Comparison of ENCODE assay signal across 15 cellular contexts in genomic region chr2:19542796-19543195, GRCh38.
"Had no signal": no experiment of that assay in that cellular context is flagged by ENCODE, and none has a peak within 500 bp of the region (broad histone marks: within the 10 kb centered on the region; RNA-seq: fewer than 3 reads in every experiment).

No MANE protein-coding gene starts in this region.

- H3K27ac ChIP-seq: colonic mucosa, left ventricle myocardium inferior, prostate gland, suprapubic skin, VCaP had no signal

- H3K36me3 ChIP-seq: colonic mucosa, left ventricle myocardium inferior, prostate gland, suprapubic skin had no signal

- H3K27me3 ChIP-seq: colonic mucosa, suprapubic skin had no signal

- H3K4me3 ChIP-seq: colonic mucosa, left ventricle myocardium inferior, prostate gland, suprapubic skin had no signal

- H3K9me3 ChIP-seq: colonic mucosa, left ventricle myocardium inferior, prostate gland, suprapubic skin had no signal

- DNase-seq: activated CD4-positive, alpha-beta T cell treated with anti-CD3 and anti-CD28 coated beads for 36 hours; activated CD8-positive, alpha-beta memory T cell treated with anti-CD3 and anti-CD28 coated beads, Interleukin-2, amount 50 U/mL, for 48 hours; activated CD8-positive, alpha-beta T cell treated with anti-CD3 and anti-CD28 coated beads, Interleukin-2, amount 10 ng/mL, durations not matched to agents 7 days and 5 days; activated naive CD8-positive, alpha-beta T cell treated with anti-CD3 and anti-CD28 coated beads, Interleukin-2, amount 50 U/mL, for 24 hours; colonic mucosa; left ventricle myocardium inferior; mesendoderm; occipital lobe; stimulated activated CD4-positive, alpha-beta T cell treated with anti-CD3 and anti-CD28 coated beads, Interleukin-12 subunit alpha, Interleukin-12 subunit beta, amount 100 ng/mL, for 4 hours; stimulated activated naive CD8-positive, alpha-beta T cell treated with anti-CD3 and anti-CD28 coated beads, Interleukin-15, Interleukin-2, amounts not matched to agents 100 U/mL and 50 U/mL, for 24 hours; SW 1271 had no signal

- H3K4me1 ChIP-seq: colonic mucosa, prostate gland had no signal

- ATAC-seq: activated CD4-positive, alpha-beta T cell treated with anti-CD3 and anti-CD28 coated beads for 36 hours; activated CD8-positive, alpha-beta T cell treated with anti-CD3 and anti-CD28 coated beads, Interleukin-2, amount 10 ng/mL, durations not matched to agents 7 days and 5 days; activated naive CD8-positive, alpha-beta T cell treated with anti-CD3 and anti-CD28 coated beads, Interleukin-2, amount 50 U/mL, for 24 hours; sciatic nerve; stimulated activated naive CD8-positive, alpha-beta T cell treated with anti-CD3 and anti-CD28 coated beads, Interleukin-15, Interleukin-2, amounts not matched to agents 100 U/mL and 50 U/mL, for 24 hours had no signal
